In genomic region chr20:10673831-10674683, GRCh38 we compare ENCODE assay signal across 1 cellular context.
TF ChIP-seq lines count a peak whose summit lies in the region.

JAG1 (minus strand) TSS chr20:10673999; CDS start chr20:10673530, 469 bp downstream.

TF ChIP-seq in HepG2, 621 proteins besides CTCF, POLR2A, EP300 and RAD21 (continued from another document and continues in another):
- TF ChIP-seq ZBTB42 (CRISPR knock-in tag; IDR thresholded peaks at IDR 0.05), result peak; percentile 57; the same call in 1 of the 2 replicates
- TF ChIP-seq IKZF4 (CRISPR knock-in tag; IDR thresholded peaks at IDR 0.05; ENCODE audit: borderline replicate concordance, low read depth, not compliant biosample characterization), result no peak
- no peak for TF ChIP-seq DDIT3 (CRISPR knock-in tag; IDR thresholded peaks at IDR 0.05)
- no peak; the same call in 1 of the 2 replicates for TF ChIP-seq SMC3 (IDR thresholded peaks at IDR 0.05; ENCODE audit: low read length)
- TF ChIP-seq HOXA7 (CRISPR knock-in tag; IDR thresholded peaks at IDR 0.05), result no peak
- no peak for TF ChIP-seq AGO2 (optimal IDR thresholded peaks at IDR 0.05; ENCODE audit: low read depth, low read length)
- no peak for TF ChIP-seq NFIB (CRISPR knock-in tag; IDR thresholded peaks at IDR 0.05; ENCODE audit: borderline replicate concordance)
- no peak for TF ChIP-seq ZNF577 (CRISPR knock-in tag; IDR thresholded peaks at IDR 0.05; ENCODE audit: borderline replicate concordance, low read depth)
- no peak; the same call in 1 of the 2 replicates for TF ChIP-seq ZBTB46 (CRISPR knock-in tag; IDR thresholded peaks at IDR 0.05; ENCODE audit: borderline replicate concordance)
- peak; percentile 78 for TF ChIP-seq PHF8 (CRISPR knock-in tag; IDR thresholded peaks at IDR 0.05)
- TF ChIP-seq ZNF407 (CRISPR knock-in tag; IDR thresholded peaks at IDR 0.05; ENCODE audit: not compliant biosample characterization), result peak; percentile 13
- no peak for TF ChIP-seq ZBTB1 (CRISPR knock-in tag; IDR thresholded peaks at IDR 0.05; ENCODE audit: borderline replicate concordance)
- TF ChIP-seq CBX1 (IDR thresholded peaks at IDR 0.05; ENCODE audit: low read depth), result peak; percentile 28
- TF ChIP-seq REXO4 (CRISPR knock-in tag; IDR thresholded peaks at IDR 0.05; ENCODE audit: borderline replicate concordance), result no peak
- peak; percentile 68; the same call in 1 of the 2 replicates for TF ChIP-seq PBX3 (CRISPR knock-in tag; IDR thresholded peaks at IDR 0.05; ENCODE audit: borderline replicate concordance)
- peak; percentile 17; the same call in 1 of the 2 replicates for TF ChIP-seq ZC3H13 (CRISPR knock-in tag; IDR thresholded peaks at IDR 0.05)
- no peak for TF ChIP-seq GABPA (IDR thresholded peaks at IDR 0.05; ENCODE audit: low read depth, low read length)
- TF ChIP-seq GABPA (CRISPR knock-in tag; IDR thresholded peaks at IDR 0.05; ENCODE audit: low read depth), result no peak; the same call in 1 of the 2 replicates
- peak; percentile 26; the same call in 1 of the 2 replicates for TF ChIP-seq ZMAT3 (CRISPR knock-in tag; conservative IDR thresholded peaks at IDR 0.05)
- 0 out of 2 replicates have a peak, but pooled peaks have one; percentile 51 for TF ChIP-seq ZNF354B (CRISPR knock-in tag; IDR thresholded peaks at IDR 0.05)
- TF ChIP-seq SP140L (CRISPR knock-in tag; IDR thresholded peaks at IDR 0.05; ENCODE audit: borderline replicate concordance), result peak; percentile 33; the same call in 1 of the 2 replicates
- no peak for TF ChIP-seq USF2 (IDR thresholded peaks at IDR 0.05; ENCODE audit: low read depth, low read length)
- no peak; the same call in 1 of the 2 replicates for TF ChIP-seq USF2 (CRISPR knock-in tag; IDR thresholded peaks at IDR 0.05; ENCODE audit: borderline replicate concordance)
- no peak; the same call in 1 of the 2 replicates for TF ChIP-seq IRF1 (CRISPR knock-in tag; IDR thresholded peaks at IDR 0.05; ENCODE audit: low read depth)
- TF ChIP-seq ZNF274 (CRISPR knock-in tag; IDR thresholded peaks at IDR 0.05), result peak; percentile 72; the same call in 1 of the 2 replicates
- TF ChIP-seq THAP11 (CRISPR knock-in tag; IDR thresholded peaks at IDR 0.05), result peak; percentile 46
- 0 out of 2 replicates have a peak, but pooled peaks have one; percentile 26 for TF ChIP-seq ZSCAN22 (CRISPR knock-in tag; IDR thresholded peaks at IDR 0.05)
- peak; percentile 73 for TF ChIP-seq HOXD1 (CRISPR knock-in tag; IDR thresholded peaks at IDR 0.05)
- TF ChIP-seq ZBTB10 (CRISPR knock-in tag; IDR thresholded peaks at IDR 0.05; ENCODE audit: borderline replicate concordance), result peak; percentile 56; the same call in 1 of the 2 replicates
- TF ChIP-seq NFKBIZ (CRISPR knock-in tag; IDR thresholded peaks at IDR 0.05), result peak; percentile 46; the same call in 1 of the 2 replicates
- peak; percentile 66 for TF ChIP-seq MEIS2 (CRISPR knock-in tag; IDR thresholded peaks at IDR 0.05)
- TF ChIP-seq HNF1A (IDR thresholded peaks at IDR 0.05; ENCODE audit: low read depth), result no peak
- peak; percentile 40 for TF ChIP-seq HNF1A (CRISPR knock-in tag; IDR thresholded peaks at IDR 0.05; ENCODE audit: borderline replicate concordance)
- peak; percentile 44; the same call in 1 of the 2 replicates for TF ChIP-seq ZNF552 (CRISPR knock-in tag; IDR thresholded peaks at IDR 0.05; ENCODE audit: borderline replicate concordance)
- no peak; the same call in none of the 2 replicates for TF ChIP-seq EED (CRISPR knock-in tag; IDR thresholded peaks at IDR 0.05)
- TF ChIP-seq MATR3 (CRISPR knock-in tag; IDR thresholded peaks at IDR 0.05), result no peak
- no peak for TF ChIP-seq MAFG (CRISPR knock-in tag; IDR thresholded peaks at IDR 0.05)
- no peak; the same call in 1 of the 2 replicates for TF ChIP-seq ZNF317 (CRISPR knock-in tag; IDR thresholded peaks at IDR 0.05)
- peak; percentile 80; the same call in 1 of the 2 replicates for TF ChIP-seq ZNF678 (CRISPR knock-in tag; IDR thresholded peaks at IDR 0.05)
